ENCODE assay signal across 8 cellular contexts in genomic region chr12:108560321-108560721, GRCh38. TPM values are rescaled to one million over a fixed set of nuclear protein-coding genes. Genes with fewer than 3 reads are reported as not detected.
DNase-seq lines count a peak whose midpoint lies in the region; ATAC-seq and TF ChIP-seq lines count a peak whose summit lies in the region.

No MANE protein-coding gene starts in this region.

- H3K36me3 ChIP-seq in Caco-2 (ENCODE audit: control insufficient read depth, insufficient read depth, low read length) (peaks cover 2% of the 10 kb centered on the region; the same call in 1 of the 2 replicates), OCI-LY1 (ENCODE audit: insufficient read depth, low read length) (peaks cover 27% of the 10 kb centered on the region; the same call in 1 of the 2 replicates), neural cell (ENCODE audit: insufficient read depth, low read length) (peaks cover 4% of the 10 kb centered on the region)
- peaks cover 14% of the 10 kb centered on the region for H3K36me3 ChIP-seq in effector memory CD4-positive, alpha-beta T cell (ENCODE audit: control insufficient read depth, insufficient read depth, low read length)

- no peaks in the 10 kb centered on the region for H3K9me3 Mint-ChIP-seq in Caco-2 (ENCODE audit: unreplicated experiment)

- no peaks in the 10 kb centered on the region for H3K27me3 Mint-ChIP-seq in Caco-2 (ENCODE audit: insufficient read depth, unreplicated experiment)

- peak overlapping the region; percentile 99 for H3K27ac Mint-ChIP-seq in Caco-2 (ENCODE audit: unreplicated experiment)

- peak overlapping the region; percentile 96 for H3K4me3 Mint-ChIP-seq in Caco-2 (ENCODE audit: unreplicated experiment)

- H3K4me1 ChIP-seq in Caco-2 (0 out of 2 replicates have a peak, but pooled peaks cover 3% of the 10 kb centered on the region), OCI-LY1 (ENCODE audit: insufficient read depth, low read length, severe bottlenecking) (peaks cover 53% of the 10 kb centered on the region)
- H3K4me1 ChIP-seq in effector memory CD4-positive, alpha-beta T cell (ENCODE audit: control insufficient read depth, insufficient read depth, low read length, poor library complexity, severe bottlenecking): peaks cover 25% of the 10 kb centered on the region

- DNase-seq in Caco-2 (peak in 1 of 2 experiments; percentile 17), left lobe of liver (ENCODE audit: low spot score) (no peak), NCI-H2029 (lab: John Stamatoyannopoulos, UW) (no peak)
- DNase-seq in effector memory CD4-positive, alpha-beta T cell: no peak

- H3K27ac ChIP-seq in OCI-LY1 (ENCODE audit: low read depth, low read length, poor library complexity, severe bottlenecking): no peak overlapping the region
- H3K27ac ChIP-seq in effector memory CD4-positive, alpha-beta T cell (ENCODE audit: insufficient read depth, low read length, poor library complexity, severe bottlenecking): peak overlapping the region; percentile 90
- peak overlapping the region; percentile 90 for H3K27ac ChIP-seq in neural cell (ENCODE audit: low read length)

- H3K4me2 ChIP-seq in OCI-LY1 (ENCODE audit: low read length) (peak overlapping the region; percentile 84), neural cell (ENCODE audit: low read length) (peak overlapping the region; percentile 98)

- no peak for TF ChIP-seq EP300 in neural cell (conservative IDR thresholded peaks at IDR 0.05; ENCODE audit: poor library complexity, severe bottlenecking)

- CTCF ChIA-PET in Caco-2 (lab: Charles Lee): interaction anchor here (0.5 kb wide), 1 partner anchor 872 kb away, joined by 4 read pairs; no protein-coding TSS in a partner anchor

- no peaks in the 10 kb centered on the region for H4K20me1 ChIP-seq in OCI-LY1 (ENCODE audit: insufficient read depth, low read length)
- H4K20me1 ChIP-seq in neural cell (ENCODE audit: insufficient read depth): no peaks in the 10 kb centered on the region

- H3K27me3 ChIP-seq in Caco-2 (replicated peaks; ENCODE audit: control insufficient read depth, insufficient read depth, low read length): no peaks in the 10 kb centered on the region
- no peaks in the 10 kb centered on the region for H3K27me3 ChIP-seq in OCI-LY1 (ENCODE audit: insufficient read depth, low read length)
- no peaks in the 10 kb centered on the region for H3K27me3 ChIP-seq in effector memory CD4-positive, alpha-beta T cell (replicated peaks; ENCODE audit: control insufficient read depth, insufficient read depth, low read length, poor library complexity, severe bottlenecking)
- no peaks in the 10 kb centered on the region for H3K27me3 ChIP-seq in neural cell (ENCODE audit: insufficient read depth, low read depth, low read length)

- TF ChIP-seq CTCF in Caco-2 (IDR thresholded peaks at IDR 0.05; ENCODE audit: insufficient read depth in 1 of 2, low read depth in 1 of 2, low read length in 1 of 2, severe bottlenecking in 1 of 2, unreplicated experiment in 1 of 2): no peak
- TF ChIP-seq CTCF in OCI-LY1 (IDR thresholded peaks at IDR 0.05; ENCODE audit: low read length): no peak
- no peak for TF ChIP-seq CTCF in neural cell (IDR thresholded peaks at IDR 0.05; ENCODE audit: poor library complexity, severe bottlenecking)

- H3K9me2 ChIP-seq in OCI-LY1 (ENCODE audit: low read depth, low read length) (no peaks in the 10 kb centered on the region), neural cell (ENCODE audit: insufficient read depth, low read length) (no peaks in the 10 kb centered on the region)

- BruUV-seq in Caco-2 (replicated peaks; lab: Mats Ljungman, UMichigan): TSS peak; percentile 48

- POLR2A ChIA-PET in Caco-2 (lab: Charles Lee): no interaction called here

- H3K9me3 ChIP-seq in Caco-2: no peaks in the 10 kb centered on the region
- no peaks in the 10 kb centered on the region for H3K9me3 ChIP-seq in OCI-LY1 (ENCODE audit: low read length)
- H3K9me3 ChIP-seq in effector memory CD4-positive, alpha-beta T cell (ENCODE audit: control insufficient read depth, low read length): no peaks in the 10 kb centered on the region
- H3K9me3 ChIP-seq in neural cell (ENCODE audit: low read length): no peaks in the 10 kb centered on the region

- H3K79me2 ChIP-seq in OCI-LY1 (ENCODE audit: insufficient read depth, low read length) (peaks cover 45% of the 10 kb centered on the region), neural cell (replicated peaks; ENCODE audit: insufficient read depth, low read length) (peaks cover 58% of the 10 kb centered on the region)

- H3F3A ChIP-seq in OCI-LY1 (ENCODE audit: insufficient read depth, low read length): no peaks in the 10 kb centered on the region
- H3F3A ChIP-seq in neural cell (ENCODE audit: insufficient read depth, low read length, poor library complexity, severe bottlenecking): peaks cover 3% of the 10 kb centered on the region

- H3K4me1 Mint-ChIP-seq in Caco-2 (ENCODE audit: low read depth, unreplicated experiment): no peaks in the 10 kb centered on the region

- intact Hi-C loops in Caco-2 (cut with micrococcal nuclease; ENCODE audit: unreplicated experiment): no loop called here

- H3K9ac ChIP-seq in OCI-LY1 (ENCODE audit: low read length): peak overlapping the region; percentile 82
- peak overlapping the region; percentile 91 for H3K9ac ChIP-seq in neural cell (ENCODE audit: low read length)

- peak overlapping the region; percentile 92 for H3K4me3 ChIP-seq in Caco-2 (ENCODE audit: low read depth, low read length)
- peak overlapping the region; percentile 79 for H3K4me3 ChIP-seq in OCI-LY1 (ENCODE audit: low read depth, low read length, poor library complexity, severe bottlenecking)
- H3K4me3 ChIP-seq in effector memory CD4-positive, alpha-beta T cell (ENCODE audit: insufficient read depth, low read depth, low read length, poor library complexity, severe bottlenecking): peak overlapping the region; percentile 96
- peak overlapping the region; percentile 75 for H3K4me3 ChIP-seq in neural cell (ENCODE audit: low read length)

- ATAC-seq in left lobe of liver (no peak), HG03025 (IDR thresholded peaks at IDR 0.05; ENCODE audit: low FRiP score, unreplicated experiment) (no peak), HG03521 (IDR thresholded peaks at IDR 0.05; ENCODE audit: unreplicated experiment) (no peak)

- no peak for TF ChIP-seq RAD21 in neural cell (conservative IDR thresholded peaks at IDR 0.05)

- no peak overlapping the region for H2AFZ ChIP-seq in OCI-LY1 (ENCODE audit: low read length)
- H2AFZ ChIP-seq in neural cell (ENCODE audit: low read depth, low read length): peak overlapping the region; percentile 78

- peaks cover 30% of the 10 kb centered on the region for H3K36me3 Mint-ChIP-seq in Caco-2 (ENCODE audit: insufficient read depth, unreplicated experiment)

TF ChIP-seq in neural cell, 6 proteins besides CTCF, POLR2A, EP300 and RAD21:
- TF ChIP-seq REST (IDR thresholded peaks at IDR 0.05; ENCODE audit: borderline replicate concordance) (no peak), SMC3 (conservative IDR thresholded peaks at IDR 0.05; ENCODE audit: poor library complexity) (no peak), POLR2AphosphoS5 (IDR thresholded peaks at IDR 0.05) (no peak), MXI1 (conservative IDR thresholded peaks at IDR 0.05; ENCODE audit: poor library complexity, severe bottlenecking) (no peak), EZH2 (IDR thresholded peaks at IDR 0.05; ENCODE audit: borderline replicate concordance, insufficient read depth, low read length, poor library complexity, severe bottlenecking) (no peak)

RNA-seq across cellular contexts. Expression of gene SART3, which starts 0.7 kb away (rescaled TPM):
- total RNA-seq in Caco-2 (2022) (77.3 and 79.2 TPM in 2 replicates), left lobe of liver (13.7 TPM)
- polyA plus RNA-seq in neural cell: 71.0 and 79.3 TPM in 2 replicates
- polyA minus RNA-seq in neural cell: 112 and 125 TPM in 2 replicates

RNA-seq across cellular contexts. Expression of gene ISCU, which starts 2.1 kb away (rescaled TPM):
- total RNA-seq in Caco-2 (2022): 70.1 and 86.9 TPM in 2 replicates
- polyA plus RNA-seq in neural cell: 164 and 170 TPM in 2 replicates
- polyA minus RNA-seq in neural cell: 65.5 and 77.8 TPM in 2 replicates
- 45.2 TPM for total RNA-seq in left lobe of liver

RNA-seq across cellular contexts. Expression of gene TMEM119, which starts 37.6 kb away (rescaled TPM):
- total RNA-seq in Caco-2 (2022): not detected in 2 replicates
- polyA plus RNA-seq in neural cell: not detected in 2 replicates
- polyA minus RNA-seq in neural cell: not detected in 2 replicates
- total RNA-seq in left lobe of liver: 0.23 TPM

RNA-seq across cellular contexts. Expression of gene FICD, which starts 45.2 kb away (rescaled TPM):
- total RNA-seq in Caco-2 (2022) (2.8 and 3.6 TPM in 2 replicates), left lobe of liver (4.6 TPM)
- polyA plus RNA-seq in neural cell: 1.5 and 3.0 TPM in 2 replicates
- polyA minus RNA-seq in neural cell: 8.0 and 8.3 TPM in 2 replicates
